ENCODE assay signal across 8 cellular contexts in genomic region chr15:58770857-58771620, GRCh38. TPM values are rescaled to one million over a fixed set of nuclear protein-coding genes. Genes with fewer than 3 reads are reported as not detected.
DNase-seq lines count a peak whose midpoint lies in the region; TF ChIP-seq lines count a peak whose summit lies in the region.

Gene MINDY2, plus strand, starts transcription at chr15:58771302. Its CDS starts 94 bp downstream, at chr15:58771396.

- POLR2A ChIA-PET in HEK293T (lab: Yijun Ruan, JAX), result interaction anchor here (0.6 to 2.2 kb wide), 21 partner anchors 10 to 548 kb away, joined by 3 to 48 read pairs (median 3); partner anchors contain the start of gene ADAM10

- CTCF ChIA-PET in HEK293T (lab: Yijun Ruan, JAX), result interaction anchor here (0.7 to 1.3 kb wide), 5 partner anchors 15 to 327 kb away, joined by 3 to 6 read pairs (median 3); partner anchors contain the start of gene ADAM10

- H3K4me1 ChIP-seq in neuron (ENCODE audit: insufficient read depth, low read length) (peaks cover 21% of the 10 kb centered on the region), subcutaneous abdominal adipose tissue (ENCODE audit: control insufficient read depth in 5 of 5, insufficient read depth in 5 of 5, low read length in 5 of 5) (peaks cover 8 to 39% (median 35%) of the 10 kb centered on the region in 5 donors)

- H3K9me3 ChIP-seq in neuron (ENCODE audit: low read length) (no peaks in the 10 kb centered on the region), subcutaneous abdominal adipose tissue (ENCODE audit: control insufficient read depth in 5 of 5, low read length in 5 of 5) (no peaks in the 10 kb centered on the region)

- peak within 1 kb of the TSS; percentile 94 for H3K27ac ChIP-seq in subcutaneous abdominal adipose tissue (ENCODE audit: low read depth, low read length)

- in situ Hi-C loops in SK-MEL-5 (cut with HindIII; ENCODE audit: low pct_unique_long_range_greater_than_20kb, low sequenced_read_pairs), result no loop called here

- no peaks in the 10 kb centered on the region for H3K36me3 ChIP-seq in neuron (ENCODE audit: insufficient read depth, low read length)
- H3K36me3 ChIP-seq in subcutaneous abdominal adipose tissue (ENCODE audit: control insufficient read depth in 5 of 5, insufficient read depth in 5 of 5, low read length in 5 of 5), result no peaks in the 10 kb centered on the region

- peak within 1 kb of the TSS; percentile 78 for H2AFZ ChIP-seq in neuron (ENCODE audit: low read depth, low read length)

- H3K27me3 ChIP-seq in neuron (ENCODE audit: insufficient read depth, low read length) (no peaks in the 10 kb centered on the region), subcutaneous abdominal adipose tissue (ENCODE audit: control insufficient read depth in 5 of 5, insufficient read depth in 4 of 5, low read length in 5 of 5) (no peaks in the 10 kb centered on the region)

- DNase-seq in GM04504 (ENCODE audit: low read depth) (peak; percentile 98), HEK293T (ENCODE audit: extremely low spot score) (peak; percentile 84), MV-4-11 (lab: John Stamatoyannopoulos, UW) (peak; percentile 98), SK-MEL-5 (ENCODE audit: low read depth, low spot score) (peak; percentile 98), foreskin melanocyte (peak; percentile 99)
- DNase-seq in activated naive CD4-positive, alpha-beta T cell treated with Interleukin-2 at 50 U/mL for 16 hours, result peak; percentile 93

- peak within 1 kb of the TSS; percentile 65 for H3K4me3 ChIP-seq in neuron (ENCODE audit: low read length)
- peak within 1 kb of the TSS; percentile 82 to 97 (median 88) for H3K4me3 ChIP-seq in subcutaneous abdominal adipose tissue (ENCODE audit: low read depth in 1 of 5, low read length in 5 of 5)

- peak within 1 kb of the TSS; percentile 30 to 89 (median 84) for H3K9ac ChIP-seq in subcutaneous abdominal adipose tissue (ENCODE audit: low read length in 5 of 5)

TF ChIP-seq in HEK293T, 16 proteins besides CTCF, POLR2A, EP300 and RAD21:
- peak; percentile 42; the same call in 1 of the 2 replicates for TF ChIP-seq PKNOX1 (IDR thresholded peaks at IDR 0.05)
- TF ChIP-seq FOXK2 (IDR thresholded peaks at IDR 0.05), result no peak
- TF ChIP-seq ARNT (IDR thresholded peaks at IDR 0.05), result no peak
- 0 out of 2 replicates have a peak, but pooled peaks have one; percentile 18 for TF ChIP-seq ELF4 (IDR thresholded peaks at IDR 0.05)
- peak; percentile 29 for TF ChIP-seq L3MBTL2 (conservative IDR thresholded peaks at IDR 0.05)
- no peak for TF ChIP-seq ZNF384 (IDR thresholded peaks at IDR 0.05)
TF ChIP-seq in HEK293T: peak in this region for 3.

RNA-seq across cellular contexts. Expression of gene MINDY2, which starts in this region (rescaled TPM):
- 10.9 and 13.0 TPM in 2 replicates for total RNA-seq in SK-MEL-5 (2014; rRNA removed; shearing (Covaris generic))
- 4.4 and 6.3 TPM in 2 replicates for polyA plus RNA-seq in SK-MEL-5 (2015; cell fraction: cytosol; rRNA removed)
- polyA plus RNA-seq in SK-MEL-5 (2015; cell fraction: nucleus; rRNA removed), result 4.0 and 6.8 TPM in 2 replicates

Comparison
In these comparisons a context has a peak if more than half of its experiments do, and no peak if none do; other contexts are left out.
1. Peak in every context shown above with its lines: DNase-seq, H3K4me3 ChIP-seq and H3K27ac ChIP-seq.